In genomic region chr7:128697301-128697905, GRCh38 we compare ENCODE assay signal across 9 cellular contexts. TPM values are rescaled to one million over a fixed set of nuclear protein-coding genes. Genes with fewer than 3 reads are reported as not detected.
DNase-seq lines count a peak whose midpoint lies in the region; ATAC-seq, FAIRE-seq and TF ChIP-seq lines count a peak whose summit lies in the region.
"Had no signal": no experiment of that assay in that cellular context is flagged by ENCODE, and none has a peak within 500 bp of the region (broad histone marks: within the 10 kb centered on the region; RNA-seq: fewer than 3 reads in every experiment).

No MANE protein-coding gene starts in this region.

- H3K9me3 ChIP-seq in heart left ventricle (no peaks in the 10 kb centered on the region), sigmoid colon (no peaks in the 10 kb centered on the region)

- H3K27me3 ChIP-seq in heart left ventricle (peaks cover 0 to 48% (median 25%) of the 10 kb centered on the region in 9 donors), sigmoid colon (peaks cover 20 to 52% (median 32%) of the 10 kb centered on the region in 3 donors)

- no peak for TF ChIP-seq EP300 in sigmoid colon (IDR thresholded peaks at IDR 0.05)

- TF ChIP-seq CTCF in heart left ventricle (IDR thresholded peaks at IDR 0.05) = peak in 4 of 12 donors; percentile 14 to 33 (median 24)
- peak in 1 of 4 experiments; percentile 9 for TF ChIP-seq CTCF in sigmoid colon (IDR thresholded peaks at IDR 0.05)

- FAIRE-seq in frontal cortex (lab: Jason Lieb, UNC) = no peak

- intact Hi-C loops in heart left ventricle (cut with DNase I) (no loop called here), sigmoid colon (cut with DNase I) (no loop called here)

- ATAC-seq in heart left ventricle = peak in 3 of 4 donors; percentile 56 to 76 (median 72)
- ATAC-seq in GM21381 (IDR thresholded peaks at IDR 0.05; ENCODE audit: unreplicated experiment) = no peak

- H3K36me3 ChIP-seq in heart left ventricle = no peaks in the 10 kb centered on the region
- H3K36me3 ChIP-seq in sigmoid colon = no peaks in the 10 kb centered on the region

- H3K4me1 ChIP-seq in heart left ventricle (peaks cover 0 to 11% (median 0%) of the 10 kb centered on the region in 12 donors), sigmoid colon (peaks cover 0 to 11% (median 9%) of the 10 kb centered on the region in 4 donors)

- H3K27ac ChIP-seq in heart left ventricle = no peak overlapping the region
- no peak overlapping the region for H3K27ac ChIP-seq in sigmoid colon
- H3K27ac ChIP-seq: PC-9 had no signal

- 3 to 9% (median 6%) methylated on average over 36 to 37 of the region's 37 CpGs for WGBS in heart left ventricle, 4 donors
- WGBS in sigmoid colon, 2 donors = 3 to 8% methylated on average over 37 of the region's 37 CpGs

- TF ChIP-seq POLR2A in heart left ventricle (IDR thresholded peaks at IDR 0.05) (no peak), sigmoid colon (IDR thresholded peaks at IDR 0.05) (no peak)

- DNase-seq in GM04503 (ENCODE audit: low read depth) = peak; percentile 16
- DNase-seq in NCI-H2227 (lab: John Stamatoyannopoulos, UW; ENCODE audit: unreplicated experiment) = peak; percentile 86
- DNase-seq in activated gamma-delta T cell treated with anti-CD3 and anti-CD28 coated beads, Interleukin-2, amount 50 U/mL, for 16 hours (ENCODE audit: low read depth) = peak; percentile 14
- DNase-seq in heart left ventricle = peak in 4 of 5 donors; percentile 27 to 78 (median 42)
- DNase-seq in sigmoid colon = peak; percentile 71
- no peak for DNase-seq in frontal cortex (ENCODE audit: low spot score in 2 of 2)
- DNase-seq in DMS53 (lab: John Stamatoyannopoulos, UW) = no peak

- H3K4me3 ChIP-seq in heart left ventricle (peak overlapping the region; percentile 4 to 55 (median 46)), sigmoid colon (peak overlapping the region in 3 of 4 donors; percentile 26 to 46 (median 42))
- H3K4me3 ChIP-seq: PC-9 had no signal

RNA-seq across cellular contexts. Expression of gene GARIN1A, which starts 25.3 kb away (rescaled TPM):
- total RNA-seq in heart left ventricle (1 to 10 TPM in 7 of 9 donors, under 1 TPM in 2; 0.31 to 4.0 (median 2.1) TPM), sigmoid colon (1 to 10 TPM in 3 of 4 donors, under 1 TPM in 1; 0.49 to 3.0 (median 2.3) TPM), frontal cortex (0.82 TPM)
- polyA plus RNA-seq in heart left ventricle (1 to 10 TPM in 1 of 2 donors, under 1 TPM in 1; 0.57 to 4.6 TPM), sigmoid colon (under 1 TPM in 1 of 3 donors, not detected in 2; 0.87 TPM)

RNA-seq across cellular contexts. Expression of gene CALU, which starts 41.8 kb away (rescaled TPM):
- total RNA-seq in heart left ventricle (100 to 1,000 TPM; 172 to 689 (median 257) TPM), sigmoid colon (100 to 1,000 TPM; 153 to 250 (median 198) TPM), frontal cortex (55.0 TPM)
- polyA plus RNA-seq in heart left ventricle (100 to 1,000 TPM in 1 of 2 donors, 10 to 100 TPM in 1; 51.4 to 634 TPM), sigmoid colon (10 to 100 TPM; 14.4 to 38.7 (median 23.1) TPM)

Comparison
In these comparisons a context has a peak if more than half of its experiments do, and no peak if none do; other contexts are left out.
1. DNase-seq: peak in GM04503 (single experiment), NCI-H2227 (single experiment), activated gamma-delta T cell treated with anti-CD3 and anti-CD28 coated beads, Interleukin-2, amount 50 U/mL, for 16 hours (single experiment), heart left ventricle (4 of 5) and sigmoid colon (single experiment); none in frontal cortex (0 of 2) and DMS53 (single experiment).